8 cellular contexts compared by ENCODE assay signal in genomic region chr6:40823917-40824891, GRCh38.
A peak's percentile ranks its signal among the peaks of the same experiment; 100 is the strongest.
DNase-seq lines count a peak whose midpoint lies in the region; ATAC-seq and TF ChIP-seq lines count a peak whose summit lies in the region.
"Not testable (repeated sequence)": the region's sequence is repeated elsewhere in the genome, so short reads cannot be mapped to it uniquely, and the experiment has no call there.

No MANE protein-coding gene starts in this region.

- peak; percentile 61 for TF ChIP-seq CTCF in astrocyte of the cerebellum (IDR thresholded peaks at IDR 0.05; ENCODE audit: low read depth, low read length, missing control alignments)
- peak; percentile 31 for TF ChIP-seq CTCF in mucosa of descending colon (IDR thresholded peaks at IDR 0.05)

- peaks cover 32% of the 10 kb centered on the region for H3K27me3 Mint-ChIP-seq in stimulated activated naive CD8-positive, alpha-beta T cell treated with anti-CD3 and anti-CD28 coated beads, Interleukin-15, amount 100 ng/mL, for 72 hours

- peak; percentile 83 for ATAC-seq in mucosa of descending colon
- ATAC-seq in stimulated activated naive CD8-positive, alpha-beta T cell treated with anti-CD3 and anti-CD28 coated beads, Interleukin-15, amount 100 ng/mL, for 72 hours = not testable (repeated sequence)

- not testable (repeated sequence) for H3K27ac Mint-ChIP-seq in stimulated activated naive CD8-positive, alpha-beta T cell treated with anti-CD3 and anti-CD28 coated beads, Interleukin-15, amount 100 ng/mL, for 72 hours

- not testable (repeated sequence) for H3K4me1 Mint-ChIP-seq in stimulated activated naive CD8-positive, alpha-beta T cell treated with anti-CD3 and anti-CD28 coated beads, Interleukin-15, amount 100 ng/mL, for 72 hours

- not testable (repeated sequence) for H3K36me3 ChIP-seq in mucosa of descending colon (ENCODE audit: low read depth)

- not testable (repeated sequence) for H3K4me1 ChIP-seq in mucosa of descending colon (ENCODE audit: low read depth)

- H3K4me3 Mint-ChIP-seq in stimulated activated naive CD8-positive, alpha-beta T cell treated with anti-CD3 and anti-CD28 coated beads, Interleukin-15, amount 100 ng/mL, for 72 hours = not testable (repeated sequence)

- DNase-seq in D341Med (ENCODE audit: low spot score) = peak; percentile 69
- DNase-seq in HK-2 (ENCODE audit: unreplicated experiment) = peak; percentile 41
- DNase-seq in NCI-H2171 treated with DMSO at 0.1 percent for 48 hours (lab: John Stamatoyannopoulos, UW) = peak; percentile 64
- DNase-seq in SKM-1 (lab: John Stamatoyannopoulos, UW; ENCODE audit: unreplicated experiment) = peak; percentile 22
- peak; percentile 11 for DNase-seq in astrocyte of the cerebellum (ENCODE audit: low read depth)
- DNase-seq in germinal center (ENCODE audit: low spot score) = peak; percentile 30
- peak in 1 of 3 donors; percentile 75 for DNase-seq in mucosa of descending colon
- DNase-seq in stimulated activated naive CD8-positive, alpha-beta T cell treated with anti-CD3 and anti-CD28 coated beads, Interleukin-15, amount 100 ng/mL, for 72 hours = peak; percentile 37 to 40

- H3K9me3 ChIP-seq in mucosa of descending colon = not testable (repeated sequence)

- H3K9me3 Mint-ChIP-seq in stimulated activated naive CD8-positive, alpha-beta T cell treated with anti-CD3 and anti-CD28 coated beads, Interleukin-15, amount 100 ng/mL, for 72 hours = not testable (repeated sequence)

- intact Hi-C loops in mucosa of descending colon (cut with DNase I, micrococcal nuclease) = not testable (repeated sequence)

- in situ Hi-C loops in astrocyte of the cerebellum (cut with HindIII; ENCODE audit: low sequenced_read_pairs) = not testable (repeated sequence)

- not testable (repeated sequence) for H3K4me3 ChIP-seq in astrocyte of the cerebellum (ENCODE audit: low read depth, low read length); mucosa of descending colon
